18 cellular contexts compared by ENCODE assay signal in genomic region chr1:3906672-3907020, GRCh38.
"Had no signal": no experiment of that assay in that cellular context is flagged by ENCODE, and none has a peak within 500 bp of the region (broad histone marks: within the 10 kb centered on the region; RNA-seq: fewer than 3 reads in every experiment).

No MANE protein-coding gene starts in this region.

- H3K4me3 ChIP-seq: adrenal gland, breast epithelium, MG63 had no signal

- H3K36me3 ChIP-seq: adrenal gland, breast epithelium, MG63 had no signal

- H3K9ac ChIP-seq: KMS-11 had no signal

- H3K27ac Mint-ChIP-seq: activated CD8-positive, alpha-beta memory T cell treated with anti-CD3 and anti-CD28 coated beads, Interleukin-2, amount 10 ng/mL, durations not matched to agents 7 days and 5 days; activated naive CD8-positive, alpha-beta T cell treated with anti-CD3 and anti-CD28 coated beads, Interleukin-2, amount 10 ng/mL, durations not matched to agents 7 days and 5 days; activated T-helper 17 cell treated with anti-CD3 and anti-CD28 coated beads, Interleukin-2, amount 50 U/mL, for 72 hours; T-helper 1 cell treated with Interleukin-12 subunit alpha and Interleukin-12 subunit beta and Interleukin-4 antibody, amounts not matched to agents 30 μg/mL and 1 μg/mL, for 36 hours had no signal

- H3K27me3 ChIP-seq: MG63 had no signal

- H3K4me3 Mint-ChIP-seq: activated CD8-positive, alpha-beta memory T cell treated with anti-CD3 and anti-CD28 coated beads, Interleukin-2, amount 10 ng/mL, durations not matched to agents 7 days and 5 days; activated naive CD8-positive, alpha-beta T cell treated with anti-CD3 and anti-CD28 coated beads, Interleukin-2, amount 10 ng/mL, durations not matched to agents 7 days and 5 days; activated T-cell treated with anti-CD3 and anti-CD28 coated beads, Interleukin-2, amount 50 U/mL, for 4 hours; activated T-helper 17 cell treated with anti-CD3 and anti-CD28 coated beads, Interleukin-2, amount 50 U/mL, for 72 hours; T-helper 1 cell treated with Interleukin-12 subunit alpha and Interleukin-12 subunit beta and Interleukin-4 antibody, amounts not matched to agents 30 μg/mL and 1 μg/mL, for 36 hours had no signal

- H3K36me3 Mint-ChIP-seq: activated CD8-positive, alpha-beta memory T cell treated with anti-CD3 and anti-CD28 coated beads, Interleukin-2, amount 10 ng/mL, durations not matched to agents 7 days and 5 days; activated naive CD8-positive, alpha-beta T cell treated with anti-CD3 and anti-CD28 coated beads, Interleukin-2, amount 10 ng/mL, durations not matched to agents 7 days and 5 days had no signal

- H3K27ac ChIP-seq: adrenal gland, breast epithelium, KMS-11 had no signal

- H3K27me3 Mint-ChIP-seq: activated CD8-positive, alpha-beta memory T cell treated with anti-CD3 and anti-CD28 coated beads, Interleukin-2, amount 10 ng/mL, durations not matched to agents 7 days and 5 days; activated T-helper 17 cell treated with anti-CD3 and anti-CD28 coated beads, Interleukin-2, amount 50 U/mL, for 72 hours had no signal

- ATAC-seq: activated CD4-positive, CD25-positive, alpha-beta regulatory T cell treated with anti-CD3 and anti-CD28 coated beads, Interleukin-2, amount 50 U/mL, for 24 hours; activated CD8-positive, alpha-beta memory T cell treated with anti-CD3 and anti-CD28 coated beads, Interleukin-2, amount 10 ng/mL, durations not matched to agents 7 days and 5 days; activated T-cell treated with anti-CD3 and anti-CD28 coated beads, Interleukin-2, amount 50 U/mL, for 4 hours had no signal

- H3K9me3 Mint-ChIP-seq: activated naive CD8-positive, alpha-beta T cell treated with anti-CD3 and anti-CD28 coated beads, Interleukin-2, amount 10 ng/mL, durations not matched to agents 7 days and 5 days; activated T-cell treated with anti-CD3 and anti-CD28 coated beads, Interleukin-2, amount 50 U/mL, for 4 hours; activated T-helper 17 cell treated with anti-CD3 and anti-CD28 coated beads, Interleukin-2, amount 50 U/mL, for 72 hours; T-helper 1 cell treated with Interleukin-12 subunit alpha and Interleukin-12 subunit beta and Interleukin-4 antibody, amounts not matched to agents 30 μg/mL and 1 μg/mL, for 36 hours had no signal

- DNase-seq: activated naive CD4-positive, alpha-beta T cell treated with anti-CD3 and anti-CD28 coated beads, Interleukin-2, amount 50 U/mL, for 16 hours; activated naive CD8-positive, alpha-beta T cell treated with anti-CD3 and anti-CD28 coated beads, Interleukin-2, amount 10 ng/mL, durations not matched to agents 7 days and 5 days; activated T-cell treated with anti-CD3 and anti-CD28 coated beads, Interleukin-2, amount 50 U/mL, for 4 hours; adrenal gland; anterior cingulate cortex; NCI-H1105 treated with DMSO at 0.1 percent for 48 hours; NCI-H2029; NCI-H2107; NCI-H2171 treated with DMSO at 0.1 percent for 48 hours; NCI-H226; SHP77 treated with DMSO at 0.1 percent for 48 hours had no signal

- H3K4me1 ChIP-seq: adrenal gland had no signal

- H3K9me3 ChIP-seq: adrenal gland, breast epithelium, MG63 had no signal

- H3K4me2 ChIP-seq: KMS-11 had no signal
